7 cellular contexts compared by ENCODE assay signal in the genomic region with DNA sequence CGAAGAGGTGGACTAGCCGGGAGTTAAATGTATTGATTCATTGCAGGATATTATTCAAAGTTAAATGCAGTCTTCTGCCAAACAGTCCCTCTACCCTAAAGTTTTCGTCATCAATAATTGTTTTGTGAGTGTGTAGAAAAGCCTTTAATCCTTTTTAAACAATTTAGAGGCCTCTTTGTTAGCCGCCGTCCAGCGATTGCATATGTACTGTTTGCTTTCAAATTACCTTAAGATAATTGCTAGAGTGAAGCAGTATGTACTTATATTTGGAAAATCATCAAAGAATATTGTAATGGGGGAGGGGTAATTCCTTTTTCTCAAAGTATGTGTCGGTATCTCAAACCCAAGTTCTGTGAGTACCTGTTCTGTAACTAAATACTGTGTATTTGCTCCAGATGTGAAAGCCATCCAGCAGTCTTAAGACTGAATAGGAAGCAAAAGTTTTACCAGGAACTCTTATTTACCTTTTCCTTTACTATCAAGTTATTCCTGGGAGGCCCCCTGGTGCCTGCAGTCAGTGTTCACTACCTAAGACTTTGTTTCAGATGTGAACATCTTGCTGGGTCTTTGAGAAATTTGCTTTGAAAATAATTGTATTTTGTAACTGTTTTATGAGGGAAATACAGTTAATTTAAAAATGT. TPM values are rescaled to one million over a fixed set of nuclear protein-coding genes. Genes with fewer than 3 reads are reported as not detected.
DNase-seq lines count a peak whose midpoint lies in the region; ATAC-seq and TF ChIP-seq lines count a peak whose summit lies in the region.

No MANE protein-coding gene starts in this region.

- H3K4me3 ChIP-seq in ectodermal cell (ENCODE audit: insufficient read depth, low read depth, low read length) (peak overlapping the region; percentile 93), mesenchymal stem cell (ENCODE audit: insufficient read depth in 1 of 2, low read depth in 1 of 2, low read length in 2 of 2) (peak overlapping the region; percentile 44 to 93)

- H2BK15ac ChIP-seq in mesenchymal stem cell (ENCODE audit: low read depth, poor library complexity, severe bottlenecking) = no peak overlapping the region

- no peak overlapping the region for H2AFZ ChIP-seq in mesenchymal stem cell (ENCODE audit: low read depth, low read length)

- TF ChIP-seq CTCF in GM10248 (IDR thresholded peaks at IDR 0.05; ENCODE audit: control extremely low read depth, extremely low read depth, low read depth, missing control alignments) = peak; percentile 62

- no peaks in the 10 kb centered on the region for H3K9me3 Mint-ChIP-seq in activated CD4-positive, alpha-beta T cell treated with anti-CD3 and anti-CD28 coated beads for 36 hours (ENCODE audit: low read depth)

- no peak overlapping the region for H3K27ac ChIP-seq in ectodermal cell (ENCODE audit: insufficient read depth, low read depth, low read length, poor library complexity, severe bottlenecking)
- peak overlapping the region; percentile 33 for H3K27ac ChIP-seq in mesenchymal stem cell (ENCODE audit: low read length, poor library complexity, severe bottlenecking)

- H2BK120ac ChIP-seq in mesenchymal stem cell (ENCODE audit: low read depth, low read length) = no peak overlapping the region

- 0 to 3% methylated on average over 6 to 7 of the region's 7 CpGs for WGBS in ectodermal cell, 2 experiments
- no CpG with 5 or more reads among the region's 7 CpGs for WGBS in mesenchymal stem cell

- no peak overlapping the region for H4K91ac ChIP-seq in mesenchymal stem cell (ENCODE audit: low read length)

- H3K4me1 Mint-ChIP-seq in activated CD4-positive, alpha-beta T cell treated with anti-CD3 and anti-CD28 coated beads for 36 hours = peaks cover 62% of the 10 kb centered on the region

- H2AK5ac ChIP-seq in mesenchymal stem cell (ENCODE audit: low read length, severe bottlenecking) = no peak overlapping the region

- no peaks in the 10 kb centered on the region for H3K27me3 ChIP-seq in ectodermal cell (ENCODE audit: control insufficient read depth, insufficient read depth, low read length, poor library complexity, severe bottlenecking)
- no peaks in the 10 kb centered on the region for H3K27me3 ChIP-seq in mesenchymal stem cell (ENCODE audit: control insufficient read depth in 1 of 2, insufficient read depth in 1 of 2, low read length in 2 of 2)

- peak overlapping the region; percentile 90 for H3K4me3 Mint-ChIP-seq in activated CD4-positive, alpha-beta T cell treated with anti-CD3 and anti-CD28 coated beads for 36 hours

- H3K4me2 ChIP-seq in mesenchymal stem cell (ENCODE audit: low read length, poor library complexity, severe bottlenecking) = peak overlapping the region; percentile 42

- H3K14ac ChIP-seq in mesenchymal stem cell (ENCODE audit: low read length in 2 of 2) = peak overlapping the region in 1 of 2 experiments; percentile 11

- no peak overlapping the region for H2BK5ac ChIP-seq in mesenchymal stem cell (ENCODE audit: low read depth, low read length, poor library complexity, severe bottlenecking)

- intact Hi-C loops in activated CD4-positive, alpha-beta T cell treated with anti-CD3 and anti-CD28 coated beads for 36 hours (cut with DNase I, micrococcal nuclease) = loop anchor here (1.0 to 5.0 kb wide), 4 partner anchors 142 to 361 kb away; a partner anchor contains a TSS

- POLR2A ChIA-PET in GM10248 (lab: Yijun Ruan, JAX) = no interaction called here
- POLR2A ChIA-PET in activated CD4-positive, alpha-beta T cell treated with anti-CD3 and anti-CD28 coated beads for 36 hours (lab: Charles Lee) = interaction anchor here (2.4 kb wide), 1 partner anchor 159 kb away, joined by 10 read pairs; no protein-coding TSS in a partner anchor

- peak overlapping the region; percentile 85 for H3K27ac Mint-ChIP-seq in activated CD4-positive, alpha-beta T cell treated with anti-CD3 and anti-CD28 coated beads for 36 hours

- no peak overlapping the region for H4K8ac ChIP-seq in mesenchymal stem cell (ENCODE audit: low read length)

- no peak for ATAC-seq in activated CD4-positive, alpha-beta T cell treated with anti-CD3 and anti-CD28 coated beads for 36 hours
- no peak for ATAC-seq in GM21529 (IDR thresholded peaks at IDR 0.05; ENCODE audit: unreplicated experiment)

- no peak overlapping the region for H3K4ac ChIP-seq in mesenchymal stem cell (ENCODE audit: low read depth in 1 of 2, low read length in 2 of 2)

- DNase-seq in GM10248 (ENCODE audit: extremely low spot score) (peak; percentile 45), NCI-H146 treated with DMSO at 0.1 percent for 48 hours (lab: John Stamatoyannopoulos, UW; ENCODE audit: unreplicated experiment) (peak; percentile 65), mesenchymal stem cell (peak; percentile 86)
- peak; percentile 53 for DNase-seq in activated CD4-positive, alpha-beta T cell treated with anti-CD3 and anti-CD28 coated beads for 36 hours
- peak; percentile 39 for DNase-seq in stimulated activated naive CD4-positive, alpha-beta T cell treated with Interleukin-2 at 50 U/mL for 16 hours (lab: John Stamatoyannopoulos, UW)

- H3K36me3 Mint-ChIP-seq in activated CD4-positive, alpha-beta T cell treated with anti-CD3 and anti-CD28 coated beads for 36 hours (ENCODE audit: low read depth) = peaks cover 28% of the 10 kb centered on the region

- H3K4me1 ChIP-seq in ectodermal cell (ENCODE audit: control insufficient read depth, insufficient read depth, low read length) = peaks cover 4% of the 10 kb centered on the region
- H3K4me1 ChIP-seq in mesenchymal stem cell (ENCODE audit: control insufficient read depth, insufficient read depth, low read depth, low read length) = peaks cover 8% of the 10 kb centered on the region

- H3K79me1 ChIP-seq in mesenchymal stem cell (replicated peaks; ENCODE audit: low read length, poor library complexity, severe bottlenecking) = no peaks in the 10 kb centered on the region

- H3K9me3 ChIP-seq in ectodermal cell (ENCODE audit: control insufficient read depth, low read length) = no peaks in the 10 kb centered on the region
- no peaks in the 10 kb centered on the region for H3K9me3 ChIP-seq in mesenchymal stem cell (ENCODE audit: control insufficient read depth, low read length)

- H3K9ac ChIP-seq in mesenchymal stem cell (ENCODE audit: low read length) = peak overlapping the region; percentile 97

- no peak overlapping the region for H3K23ac ChIP-seq in mesenchymal stem cell (ENCODE audit: low read length in 2 of 2)

- H3K36me3 ChIP-seq in ectodermal cell (ENCODE audit: control insufficient read depth, insufficient read depth, low read length) (no peaks in the 10 kb centered on the region), mesenchymal stem cell (ENCODE audit: control insufficient read depth in 1 of 2, insufficient read depth in 2 of 2, low read depth in 1 of 2, low read length in 2 of 2) (peaks cover 0 to 2% of the 10 kb centered on the region in 2 experiments)

- H3K27me3 Mint-ChIP-seq in activated CD4-positive, alpha-beta T cell treated with anti-CD3 and anti-CD28 coated beads for 36 hours = no peaks in the 10 kb centered on the region

- CTCF ChIA-PET in GM10248 (lab: Yijun Ruan, JAX) = interaction anchor here (1.0 to 6.0 kb wide), 3 partner anchors 9 to 160 kb away, joined by 3 to 37 read pairs (median 7); no protein-coding TSS in a partner anchor
- CTCF ChIA-PET in activated CD4-positive, alpha-beta T cell treated with anti-CD3 and anti-CD28 coated beads for 36 hours (lab: Charles Lee) = interaction anchor here (0.6 to 7.7 kb wide), 4 partner anchors 10 to 159 kb away, joined by 3 to 43 read pairs (median 4); no protein-coding TSS in a partner anchor

- H2BK12ac ChIP-seq in mesenchymal stem cell (ENCODE audit: low read length in 2 of 2) = no peak overlapping the region

- peak overlapping the region in 1 of 2 experiments; percentile 52 for H3K18ac ChIP-seq in mesenchymal stem cell (ENCODE audit: low read depth in 1 of 2, low read length in 2 of 2)

RNA-seq across cellular contexts. Expression of a gene that starts 1.5 kb away (rescaled TPM):
- 100 to 1,000 TPM; 153 to 213 TPM for total RNA-seq in activated CD4-positive, alpha-beta T cell treated with anti-CD3 and anti-CD28 coated beads for 36 hours
- 142 TPM for polyA plus RNA-seq in ectodermal cell (2013, experiment 1 of 4)
- 160 TPM for polyA plus RNA-seq in ectodermal cell (2013, experiment 2 of 4)
- 100 TPM for polyA plus RNA-seq in ectodermal cell (2013, experiment 3 of 4)
- 104 TPM for polyA plus RNA-seq in ectodermal cell (2013, experiment 4 of 4)
- polyA plus RNA-seq in mesenchymal stem cell (2013, experiment 1 of 2) = 80.9 TPM
- 88.4 TPM for polyA plus RNA-seq in mesenchymal stem cell (2013, experiment 2 of 2)

RNA-seq across cellular contexts. Expression of a gene that starts 57.5 kb away (rescaled TPM):
- 1 to 10 TPM in 1 of 2 experiments, under 1 TPM in 1; 0.93 to 1.2 TPM for total RNA-seq in activated CD4-positive, alpha-beta T cell treated with anti-CD3 and anti-CD28 coated beads for 36 hours
- polyA plus RNA-seq in ectodermal cell (2013, experiment 1 of 4) = 0.30 TPM
- 0.32 TPM for polyA plus RNA-seq in ectodermal cell (2013, experiment 2 of 4)
- polyA plus RNA-seq in ectodermal cell (2013, experiment 3 of 4) = not detected
- polyA plus RNA-seq in ectodermal cell (2013, experiment 4 of 4) = not detected
- 0.07 TPM for polyA plus RNA-seq in mesenchymal stem cell (2013, experiment 1 of 2)
- polyA plus RNA-seq in mesenchymal stem cell (2013, experiment 2 of 2) = 0.04 TPM
